16 cellular contexts compared by ENCODE assay signal in the genomic region with DNA sequence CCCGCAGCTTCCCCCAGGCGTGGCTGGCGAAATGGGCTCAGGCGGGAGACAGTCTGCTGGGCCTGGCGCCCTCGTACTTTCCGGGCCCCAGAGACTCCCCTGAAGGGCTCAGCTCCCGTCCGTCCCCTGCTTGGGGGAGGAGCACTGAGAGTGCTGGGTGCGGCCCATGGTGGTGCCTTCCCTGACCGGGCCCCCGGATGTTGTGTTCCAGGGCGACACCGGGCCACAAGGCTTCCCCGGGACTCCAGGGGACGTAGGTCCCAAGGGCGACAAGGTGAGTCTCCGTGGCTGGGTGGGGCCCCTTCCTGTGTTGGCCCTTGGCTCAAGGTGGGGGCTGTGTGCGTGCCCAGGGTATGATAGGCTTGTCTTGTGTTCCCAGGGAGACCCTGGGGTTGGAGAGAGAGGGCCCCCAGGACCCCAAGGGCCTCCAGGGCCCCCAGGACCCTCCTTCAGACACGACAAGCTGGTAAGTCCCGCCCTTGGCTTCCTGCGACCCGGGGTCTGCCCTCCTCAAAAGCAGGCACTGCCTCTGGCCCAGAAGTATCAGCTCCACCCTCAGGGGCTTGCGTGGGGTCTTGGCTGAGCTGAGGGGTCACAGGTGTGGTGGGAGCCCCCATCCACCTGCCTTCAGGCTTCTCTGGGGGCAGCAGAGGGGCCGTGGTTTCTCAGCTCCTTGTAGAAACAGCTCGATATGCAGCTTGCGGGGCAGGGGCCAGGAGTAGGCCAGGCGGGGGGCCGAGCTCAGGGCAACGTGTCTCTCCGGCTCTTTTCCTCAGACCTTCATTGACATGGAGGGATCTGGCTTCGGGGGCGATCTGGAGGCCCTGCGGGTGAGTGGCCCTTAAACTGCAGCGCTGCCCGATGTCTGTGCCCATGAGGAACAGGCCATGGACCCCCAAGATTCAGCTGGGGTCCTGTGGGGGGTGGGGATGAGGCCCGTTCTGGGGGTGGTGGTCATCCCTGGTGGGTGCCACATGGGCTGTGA.
DNase-seq lines count a peak whose midpoint lies in the region; ATAC-seq and TF ChIP-seq lines count a peak whose summit lies in the region.
"Had no signal": no experiment of that assay in that cellular context is flagged by ENCODE, and none has a peak within 500 bp of the region (broad histone marks: within the 10 kb centered on the region; RNA-seq: fewer than 3 reads in every experiment).

No MANE protein-coding gene starts in this region.

- H3K4me1 Mint-ChIP-seq in activated T-cell treated with anti-CD3 and anti-CD28 coated beads, Interleukin-2, amount 50 U/mL, for 72 hours (ENCODE audit: low read depth), result peaks cover 27% of the 10 kb centered on the region
- H3K4me1 Mint-ChIP-seq in activated CD8-positive, alpha-beta T cell treated with anti-CD3 and anti-CD28 coated beads, Interleukin-2, amount 10 ng/mL, durations not matched to agents 7 days and 5 days (ENCODE audit: low read depth), result peaks cover 45% of the 10 kb centered on the region
- H3K4me1 Mint-ChIP-seq in stimulated activated effector memory CD8-positive, alpha-beta T cell treated with anti-CD3 and anti-CD28 coated beads, Interleukin-12 subunit alpha, Interleukin-12 subunit beta, amount 100 ng/mL, for 72 hours, result peaks cover 25% of the 10 kb centered on the region

- H3K4me3 ChIP-seq in effector memory CD4-positive, alpha-beta T cell (ENCODE audit: insufficient read depth, low read depth, low read length, poor library complexity, severe bottlenecking), result peak overlapping the region; percentile 16
- H3K4me3 ChIP-seq: body of pancreas, sigmoid colon had no signal

- H3K4me1 ChIP-seq in effector memory CD4-positive, alpha-beta T cell (ENCODE audit: control insufficient read depth, insufficient read depth, low read length, poor library complexity, severe bottlenecking), result peaks cover 19% of the 10 kb centered on the region

- POLR2A ChIA-PET in activated CD8-positive, alpha-beta T cell treated with anti-CD3 and anti-CD28 coated beads, Interleukin-2, amount 10 ng/mL, durations not matched to agents 7 days and 5 days (lab: Charles Lee), result interaction anchor here (0.6 to 0.9 kb wide), 2 partner anchors 70 to 372 kb away, joined by 3 read pairs; no protein-coding TSS in a partner anchor

- ATAC-seq in activated T-cell treated with anti-CD3 and anti-CD28 coated beads, Interleukin-2, amount 50 U/mL, for 72 hours (replicated peaks in 1 of 2), result no peak
- ATAC-seq in activated CD8-positive, alpha-beta T cell treated with anti-CD3 and anti-CD28 coated beads, Interleukin-2, amount 10 ng/mL, durations not matched to agents 7 days and 5 days, result peak; percentile 55
- ATAC-seq in stimulated activated effector memory CD8-positive, alpha-beta T cell treated with anti-CD3 and anti-CD28 coated beads, Interleukin-12 subunit alpha, Interleukin-12 subunit beta, amount 100 ng/mL, for 72 hours, result no peak
- ATAC-seq in omental fat pad (ENCODE audit: low FRiP score), result no peak
- ATAC-seq: body of pancreas, left ventricle myocardium superior had no signal

- H3K4me3 Mint-ChIP-seq in activated T-cell treated with anti-CD3 and anti-CD28 coated beads, Interleukin-2, amount 50 U/mL, for 72 hours, result peak overlapping the region; percentile 2 to 13
- H3K4me3 Mint-ChIP-seq in activated CD8-positive, alpha-beta T cell treated with anti-CD3 and anti-CD28 coated beads, Interleukin-2, amount 10 ng/mL, durations not matched to agents 7 days and 5 days, result peak overlapping the region; percentile 62
- H3K4me3 Mint-ChIP-seq in stimulated activated effector memory CD8-positive, alpha-beta T cell treated with anti-CD3 and anti-CD28 coated beads, Interleukin-12 subunit alpha, Interleukin-12 subunit beta, amount 100 ng/mL, for 72 hours, result peak overlapping the region; percentile 12

- no peaks in the 10 kb centered on the region for H3K27me3 Mint-ChIP-seq in activated T-cell treated with anti-CD3 and anti-CD28 coated beads, Interleukin-2, amount 50 U/mL, for 72 hours (ENCODE audit: low read depth)
- H3K27me3 Mint-ChIP-seq in activated CD8-positive, alpha-beta T cell treated with anti-CD3 and anti-CD28 coated beads, Interleukin-2, amount 10 ng/mL, durations not matched to agents 7 days and 5 days (ENCODE audit: low read depth), result no peaks in the 10 kb centered on the region

- no peak for DNase-seq in activated T-cell treated with anti-CD3 and anti-CD28 coated beads, Interleukin-2, amount 50 U/mL, for 72 hours
- no peak for DNase-seq in activated T-cell treated with anti-CD3 and anti-CD28 coated beads, Interleukin-2, amount 50 U/mL, for 48 hours
- peak; percentile 64 for DNase-seq in activated CD8-positive, alpha-beta T cell treated with anti-CD3 and anti-CD28 coated beads, Interleukin-2, amount 10 ng/mL, durations not matched to agents 7 days and 5 days
- DNase-seq in effector memory CD4-positive, alpha-beta T cell, result no peak
- no peak for DNase-seq in stimulated activated effector memory CD8-positive, alpha-beta T cell treated with anti-CD3 and anti-CD28 coated beads, Interleukin-12 subunit alpha, Interleukin-12 subunit beta, amount 100 ng/mL, for 72 hours (ENCODE audit: low spot score in 2 of 2)
- DNase-seq in omental fat pad (ENCODE audit: low spot score), result no peak
- DNase-seq in DMS153 treated with DMSO at 0.1 percent for 48 hours (lab: John Stamatoyannopoulos, UW; ENCODE audit: unreplicated experiment), result no peak
- DNase-seq in cerebellar cortex (ENCODE audit: low spot score), result no peak
- DNase-seq: body of pancreas, foreskin fibroblast, GOT3, left ventricle myocardium superior, NCI-H1048, NCI-H2171 treated with DMSO at 0.1 percent for 48 hours, sigmoid colon had no signal

- H3K27ac ChIP-seq in effector memory CD4-positive, alpha-beta T cell (ENCODE audit: insufficient read depth, low read length, poor library complexity, severe bottlenecking), result no peak overlapping the region
- H3K27ac ChIP-seq: body of pancreas, sigmoid colon had no signal

- H3K9me3 ChIP-seq in effector memory CD4-positive, alpha-beta T cell (ENCODE audit: control insufficient read depth, low read length), result no peaks in the 10 kb centered on the region
- H3K9me3 ChIP-seq: body of pancreas, sigmoid colon had no signal

- no peak overlapping the region for H3K27ac Mint-ChIP-seq in activated T-cell treated with anti-CD3 and anti-CD28 coated beads, Interleukin-2, amount 50 U/mL, for 72 hours
- peak overlapping the region; percentile 92 for H3K27ac Mint-ChIP-seq in activated CD8-positive, alpha-beta T cell treated with anti-CD3 and anti-CD28 coated beads, Interleukin-2, amount 10 ng/mL, durations not matched to agents 7 days and 5 days
- peak overlapping the region; percentile 35 for H3K27ac Mint-ChIP-seq in stimulated activated effector memory CD8-positive, alpha-beta T cell treated with anti-CD3 and anti-CD28 coated beads, Interleukin-12 subunit alpha, Interleukin-12 subunit beta, amount 100 ng/mL, for 72 hours

- H3K9me3 Mint-ChIP-seq in activated T-cell treated with anti-CD3 and anti-CD28 coated beads, Interleukin-2, amount 50 U/mL, for 72 hours, result peaks cover 0 to 4% of the 10 kb centered on the region in 2 donors
- H3K9me3 Mint-ChIP-seq in activated CD8-positive, alpha-beta T cell treated with anti-CD3 and anti-CD28 coated beads, Interleukin-2, amount 10 ng/mL, durations not matched to agents 7 days and 5 days (ENCODE audit: insufficient read depth), result no peaks in the 10 kb centered on the region
- no peaks in the 10 kb centered on the region for H3K9me3 Mint-ChIP-seq in stimulated activated effector memory CD8-positive, alpha-beta T cell treated with anti-CD3 and anti-CD28 coated beads, Interleukin-12 subunit alpha, Interleukin-12 subunit beta, amount 100 ng/mL, for 72 hours
- H3K9me3 Mint-ChIP-seq: neural crest cell had no signal

- peaks cover 0 to 4% of the 10 kb centered on the region in 2 donors for H3K36me3 Mint-ChIP-seq in activated T-cell treated with anti-CD3 and anti-CD28 coated beads, Interleukin-2, amount 50 U/mL, for 72 hours (ENCODE audit: insufficient read depth in 2 of 2)
- peaks cover 10% of the 10 kb centered on the region for H3K36me3 Mint-ChIP-seq in activated CD8-positive, alpha-beta T cell treated with anti-CD3 and anti-CD28 coated beads, Interleukin-2, amount 10 ng/mL, durations not matched to agents 7 days and 5 days (ENCODE audit: low read depth)
- peaks cover 6% of the 10 kb centered on the region for H3K36me3 Mint-ChIP-seq in stimulated activated effector memory CD8-positive, alpha-beta T cell treated with anti-CD3 and anti-CD28 coated beads, Interleukin-12 subunit alpha, Interleukin-12 subunit beta, amount 100 ng/mL, for 72 hours

- CTCF ChIA-PET in activated CD8-positive, alpha-beta T cell treated with anti-CD3 and anti-CD28 coated beads, Interleukin-2, amount 10 ng/mL, durations not matched to agents 7 days and 5 days (lab: Charles Lee), result interaction anchor here (1.3 kb wide), 1 partner anchor 13 kb away, joined by 4 read pairs; no protein-coding TSS in a partner anchor

- no peaks in the 10 kb centered on the region for H3K36me3 ChIP-seq in effector memory CD4-positive, alpha-beta T cell (ENCODE audit: control insufficient read depth, insufficient read depth, low read length)

- no peaks in the 10 kb centered on the region for H3K27me3 ChIP-seq in effector memory CD4-positive, alpha-beta T cell (replicated peaks; ENCODE audit: control insufficient read depth, insufficient read depth, low read length, poor library complexity, severe bottlenecking)
- H3K27me3 ChIP-seq: body of pancreas, sigmoid colon had no signal

- TF ChIP-seq CTCF in omental fat pad (IDR thresholded peaks at IDR 0.05), result no peak

Comparison
In these comparisons a context has a peak if more than half of its experiments do, and no peak if none do; other contexts are left out.
1. H3K4me3 Mint-ChIP-seq: peak in every context shown above with its lines; median percentile 62 in activated CD8-positive, alpha-beta T cell treated with anti-CD3 and anti-CD28 coated beads, Interleukin-2, amount 10 ng/mL, durations not matched to agents 7 days and 5 days; 12 in stimulated activated effector memory CD8-positive, alpha-beta T cell treated with anti-CD3 and anti-CD28 coated beads, Interleukin-12 subunit alpha, Interleukin-12 subunit beta, amount 100 ng/mL, for 72 hours; 8 in activated T-cell treated with anti-CD3 and anti-CD28 coated beads, Interleukin-2, amount 50 U/mL, for 72 hours.